ENCODE assay signal across 10 cellular contexts in genomic region chr17:78252111-78252634, GRCh38. TPM values are rescaled to one million over a fixed set of nuclear protein-coding genes. Genes with fewer than 3 reads are reported as not detected.
DNase-seq lines count a peak whose midpoint lies in the region; ATAC-seq and TF ChIP-seq lines count a peak whose summit lies in the region.
"Had no signal": no experiment of that assay in that cellular context is flagged by ENCODE, and none has a peak within 500 bp of the region (broad histone marks: within the 10 kb centered on the region; RNA-seq: fewer than 3 reads in every experiment).

No MANE protein-coding gene starts in this region.

- dilution Hi-C loops in IMR-90 (cut with HindIII; ENCODE audit: low sequenced_read_pairs, unreplicated experiment): no loop called here

- no peak overlapping the region for H3K56ac ChIP-seq in IMR-90 (ENCODE audit: extremely low read depth, insufficient read depth, low read length)

- no peaks in the 10 kb centered on the region for H3K9me3 Mint-ChIP-seq in activated B cell treated with CpG ODN at 0.5 μM for 24 hours
- no peaks in the 10 kb centered on the region for H3K9me3 Mint-ChIP-seq in activated naive CD8-positive, alpha-beta T cell treated with anti-CD3 and anti-CD28 coated beads, Interleukin-2, amount 10 ng/mL, durations not matched to agents 7 days and 5 days

- peak overlapping the region; percentile 42 for H2AK9ac ChIP-seq in IMR-90 (replicated peaks; ENCODE audit: low read depth, low read length, poor library complexity)

- H2BK5ac ChIP-seq in IMR-90 (ENCODE audit: low read depth, low read length, poor library complexity, severe bottlenecking): no peak overlapping the region

- H3K4me1 Mint-ChIP-seq in activated B cell treated with CpG ODN at 0.5 μM for 24 hours: peaks cover 35% of the 10 kb centered on the region
- peaks cover 30% of the 10 kb centered on the region for H3K4me1 Mint-ChIP-seq in activated naive CD8-positive, alpha-beta T cell treated with anti-CD3 and anti-CD28 coated beads, Interleukin-2, amount 10 ng/mL, durations not matched to agents 7 days and 5 days

- H4K5ac ChIP-seq in IMR-90 (ENCODE audit: low read depth, low read length): no peak overlapping the region

- H4K8ac ChIP-seq in IMR-90 (ENCODE audit: low read depth in 2 of 2, low read length in 2 of 2): no peak overlapping the region

- in situ Hi-C loops in IMR-90 (cut with MboI; ENCODE audit: low sequenced_read_pairs): no loop called here

- peak overlapping the region; percentile 32 for H3K4me3 Mint-ChIP-seq in activated B cell treated with CpG ODN at 0.5 μM for 24 hours
- H3K4me3 Mint-ChIP-seq in activated naive CD8-positive, alpha-beta T cell treated with anti-CD3 and anti-CD28 coated beads, Interleukin-2, amount 10 ng/mL, durations not matched to agents 7 days and 5 days: peak overlapping the region; percentile 71

- no peak overlapping the region for H2BK15ac ChIP-seq in IMR-90 (ENCODE audit: low read depth, low read length)

- no peak overlapping the region for H2BK20ac ChIP-seq in IMR-90 (ENCODE audit: low read depth, low read length)

- no peak overlapping the region for H2AK5ac ChIP-seq in IMR-90 (ENCODE audit: low read depth, low read length)

- TF ChIP-seq CTCF in IMR-90 (conservative IDR thresholded peaks at IDR 0.05; ENCODE audit: low read depth, low read length) (no peak), activated B cell treated with CpG ODN at 0.5 μM for 24 hours (IDR thresholded peaks at IDR 0.05) (no peak)

- no peak overlapping the region for H3K27ac Mint-ChIP-seq in activated B cell treated with CpG ODN at 0.5 μM for 24 hours
- H3K27ac Mint-ChIP-seq in activated naive CD8-positive, alpha-beta T cell treated with anti-CD3 and anti-CD28 coated beads, Interleukin-2, amount 10 ng/mL, durations not matched to agents 7 days and 5 days: peak overlapping the region; percentile 72

- H3K14ac ChIP-seq in IMR-90 (replicated peaks; ENCODE audit: low read depth, low read length): no peak overlapping the region

- no peak overlapping the region for H2AFZ ChIP-seq in IMR-90 (replicated peaks; ENCODE audit: low read length, poor library complexity)

- POLR2A ChIA-PET in IMR-90 (lab: Charles Lee; ENCODE audit: unreplicated experiment) (no interaction called here), activated B cell treated with CpG ODN at 0.5 μM for 24 hours (lab: Charles Lee) (interaction anchor here (0.9 to 2.9 kb wide), 11 partner anchors 10 to 294 kb away, joined by 3 to 15 read pairs (median 4); partner anchors contain the start of genes SOCS3, TMC8 and TNRC6C)
- POLR2A ChIA-PET in activated naive CD8-positive, alpha-beta T cell treated with anti-CD3 and anti-CD28 coated beads, Interleukin-2, amount 10 ng/mL, durations not matched to agents 7 days and 5 days (lab: Charles Lee): interaction anchor here (0.5 to 2.2 kb wide), 6 partner anchors 9 to 169 kb away, joined by 3 to 8 read pairs (median 3); partner anchors contain the start of genes SOCS3 and TMC8

- no peak for DNase-seq in IMR-90
- DNase-seq in activated B cell treated with CpG ODN at 0.5 μM for 24 hours: no peak
- peak; percentile 80 for DNase-seq in activated naive CD8-positive, alpha-beta T cell treated with anti-CD3 and anti-CD28 coated beads, Interleukin-2, amount 10 ng/mL, durations not matched to agents 7 days and 5 days
- peak; percentile 16 to 52 for DNase-seq in stimulated activated CD8-positive, alpha-beta memory T cell treated with anti-CD3 and anti-CD28 coated beads, Interleukin-4, amount 100 ng/mL, for 1 hour (ENCODE audit: low read depth in 2 of 2, low spot score in 1 of 2)
- DNase-seq in Ammon's horn (ENCODE audit: low spot score): no peak

- intact Hi-C loops in IMR-90 (cut with micrococcal nuclease) (loop anchor here (10.0 kb wide), 1 partner anchor 453 kb away; no protein-coding TSS in a partner anchor), activated B cell treated with CpG ODN at 0.5 μM for 24 hours (cut with micrococcal nuclease) (loop anchor here (5.0 kb wide), 1 partner anchor 120 kb away; the partner anchor contains the start of gene TMC8)

- H3K9me3 ChIP-seq in IMR-90 (ENCODE audit: control insufficient read depth, insufficient read depth, low read length): no peaks in the 10 kb centered on the region

- peaks cover 6% of the 10 kb centered on the region for H3K4me1 ChIP-seq in IMR-90 (ENCODE audit: control insufficient read depth, insufficient read depth, low read length)

- BruUV-seq in IMR-90 (replicated peaks; lab: Mats Ljungman, UMichigan): no TSS peak

- no peak for TF ChIP-seq POLR2A in IMR-90 (IDR thresholded peaks at IDR 0.05; ENCODE audit: low read depth, low read length)

- H3K18ac ChIP-seq in IMR-90 (ENCODE audit: low read depth, low read length): no peak overlapping the region

- no peak for TF ChIP-seq RAD21 in IMR-90 (IDR thresholded peaks at IDR 0.05; ENCODE audit: low read length)

- H4K91ac ChIP-seq in IMR-90 (ENCODE audit: insufficient read depth, low read depth, low read length): no peak overlapping the region

- H3K4ac ChIP-seq in IMR-90 (ENCODE audit: low read depth, low read length): no peak overlapping the region

- no peak overlapping the region for H3K4me3 ChIP-seq in IMR-90 (ENCODE audit: insufficient read depth, low read depth, low read length)

- H4K20me1 ChIP-seq in IMR-90 (ENCODE audit: insufficient read depth, low read length): no peaks in the 10 kb centered on the region

- no peak overlapping the region for H3K27ac ChIP-seq in IMR-90 (ENCODE audit: insufficient read depth, low read length)
- H3K27ac ChIP-seq: foreskin keratinocyte had no signal

- H2BK120ac ChIP-seq in IMR-90 (ENCODE audit: low read depth, low read length): no peak overlapping the region

- peaks cover 3% of the 10 kb centered on the region; the same call in 1 of the 2 replicates for H3K27me3 ChIP-seq in IMR-90 (ENCODE audit: control insufficient read depth, insufficient read depth, low read length)

- H3K27me3 Mint-ChIP-seq in activated B cell treated with CpG ODN at 0.5 μM for 24 hours: no peaks in the 10 kb centered on the region
- H3K27me3 Mint-ChIP-seq in activated naive CD8-positive, alpha-beta T cell treated with anti-CD3 and anti-CD28 coated beads, Interleukin-2, amount 10 ng/mL, durations not matched to agents 7 days and 5 days: peaks cover 10% of the 10 kb centered on the region

- no peak overlapping the region for H3K23ac ChIP-seq in IMR-90 (ENCODE audit: low read depth, low read length)

- H3K9me1 ChIP-seq in IMR-90 (ENCODE audit: insufficient read depth, low read length): 0 out of 2 replicates have a peak, but pooled peaks cover 6% of the 10 kb centered on the region

- no peaks in the 10 kb centered on the region for H3K36me3 ChIP-seq in IMR-90 (ENCODE audit: control insufficient read depth, insufficient read depth, low read length)

- CTCF ChIA-PET in IMR-90 (lab: Yijun Ruan, JAX): interaction anchor here (1.5 kb wide), 1 partner anchor 456 kb away, joined by 5 read pairs; no protein-coding TSS in a partner anchor
- CTCF ChIA-PET in activated B cell treated with CpG ODN at 0.5 μM for 24 hours (lab: Charles Lee): interaction anchor here (1.0 to 5.1 kb wide), 10 partner anchors 10 to 457 kb away, joined by 3 to 59 read pairs (median 11); partner anchors contain the start of gene SOCS3

- WGBS in IMR-90 (ENCODE audit: extremely low coverage in 2 of 2, insufficient read length in 1 of 2), 2 experiments: 92% methylated on average over 7 of the region's 12 CpGs; no CpG with 5 or more reads in 1 of the 2 experiments

- H3K9ac ChIP-seq in IMR-90 (ENCODE audit: low read depth, low read length): no peak overlapping the region

- no peaks in the 10 kb centered on the region for H3K36me3 Mint-ChIP-seq in activated B cell treated with CpG ODN at 0.5 μM for 24 hours (ENCODE audit: low read depth)
- no peaks in the 10 kb centered on the region for H3K36me3 Mint-ChIP-seq in activated naive CD8-positive, alpha-beta T cell treated with anti-CD3 and anti-CD28 coated beads, Interleukin-2, amount 10 ng/mL, durations not matched to agents 7 days and 5 days

- peaks cover 0 to 4% of the 10 kb centered on the region in 2 experiments; a peak in 1 of 4 replicates for H3K79me1 ChIP-seq in IMR-90 (ENCODE audit: low read depth in 1 of 2, low read length in 2 of 2)

- ATAC-seq in IMR-90 (ENCODE audit: low read depth) (no peak), activated B cell treated with CpG ODN at 0.5 μM for 24 hours (ENCODE audit: low read depth) (peak; percentile 31), HG03521 (IDR thresholded peaks at IDR 0.05; ENCODE audit: unreplicated experiment) (no peak), HG03097 (IDR thresholded peaks at IDR 0.05; ENCODE audit: low FRiP score, unreplicated experiment) (no peak), HG02623 (IDR thresholded peaks at IDR 0.05; ENCODE audit: unreplicated experiment) (no peak)
- ATAC-seq in activated naive CD8-positive, alpha-beta T cell treated with anti-CD3 and anti-CD28 coated beads, Interleukin-2, amount 10 ng/mL, durations not matched to agents 7 days and 5 days (ENCODE audit: low read depth): peak; percentile 74

- H3K4me2 ChIP-seq in IMR-90 (ENCODE audit: low read depth, low read length): no peak overlapping the region

TF ChIP-seq in IMR-90, 13 proteins besides CTCF, POLR2A, EP300 and RAD21 (continues in another document):
- TF ChIP-seq CHD1 (IDR thresholded peaks at IDR 0.05; ENCODE audit: low read depth, low read length) (no peak), RCOR1 (IDR thresholded peaks at IDR 0.05; ENCODE audit: insufficient replicate concordance, low read length) (no peak), CEBPB (IDR thresholded peaks at IDR 0.05; ENCODE audit: low read depth, low read length) (no peak)

RNA-seq across cellular contexts. Expression of gene TMEM235, which starts 20.7 kb away (rescaled TPM):
- total RNA-seq in IMR-90 (2012; rRNA removed): not detected in 2 replicates
- polyA plus RNA-seq in IMR-90 (2012; rRNA removed): not detected in 2 replicates
- polyA plus RNA-seq in IMR-90 (2012; cell fraction: cytosol; rRNA removed): not detected in 2 replicates
- polyA plus RNA-seq in IMR-90 (2012; cell fraction: nucleus; rRNA removed; ENCODE audit: low replicate concordance): not detected in 2 replicates
- not detected in 2 replicates for total RNA-seq in activated B cell treated with CpG ODN at 0.5 μM for 24 hours
- total RNA-seq in activated naive CD8-positive, alpha-beta T cell treated with anti-CD3 and anti-CD28 coated beads, Interleukin-2, amount 10 ng/mL, durations not matched to agents 7 days and 5 days: not detected
- total RNA-seq: foreskin keratinocyte, RPMI7951 had no signal
- polyA plus RNA-seq: foreskin keratinocyte had no signal

RNA-seq across cellular contexts. Expression of gene BIRC5, which starts 38.1 kb away (rescaled TPM):
- total RNA-seq in IMR-90 (2012; rRNA removed) (52.7 and 53.6 TPM in 2 replicates), activated B cell treated with CpG ODN at 0.5 μM for 24 hours (0.81 and 1.0 TPM in 2 replicates)
- 16.6 and 19.5 TPM in 2 replicates for polyA plus RNA-seq in IMR-90 (2012; rRNA removed)
- 10.6 and 17.7 TPM in 2 replicates for polyA plus RNA-seq in IMR-90 (2012; cell fraction: cytosol; rRNA removed)
- polyA plus RNA-seq in IMR-90 (2012; cell fraction: nucleus; rRNA removed; ENCODE audit: low replicate concordance): 5.5 and 7.2 TPM in 2 replicates
- total RNA-seq in activated naive CD8-positive, alpha-beta T cell treated with anti-CD3 and anti-CD28 coated beads, Interleukin-2, amount 10 ng/mL, durations not matched to agents 7 days and 5 days: 10 to 100 TPM; 54.9 to 65.2 TPM

Comparison
In these comparisons a context has a peak if more than half of its experiments do, and no peak if none do; other contexts are left out.
1. ATAC-seq: peak in activated B cell treated with CpG ODN at 0.5 μM for 24 hours (single experiment) and activated naive CD8-positive, alpha-beta T cell treated with anti-CD3 and anti-CD28 coated beads, Interleukin-2, amount 10 ng/mL, durations not matched to agents 7 days and 5 days (single experiment); none in IMR-90 (single experiment), HG03521 (single experiment), HG03097 (single experiment) and HG02623 (single experiment).
2. DNase-seq: peak in activated naive CD8-positive, alpha-beta T cell treated with anti-CD3 and anti-CD28 coated beads, Interleukin-2, amount 10 ng/mL, durations not matched to agents 7 days and 5 days (single experiment) and stimulated activated CD8-positive, alpha-beta memory T cell treated with anti-CD3 and anti-CD28 coated beads, Interleukin-4, amount 100 ng/mL, for 1 hour (2 of 2); none in IMR-90 (single experiment), activated B cell treated with CpG ODN at 0.5 μM for 24 hours (single experiment) and Ammon's horn (single experiment).
3. RNA of gene BIRC5, which starts 38.1 kb away (total RNA-seq): 54.9 to 65.2 TPM in activated naive CD8-positive, alpha-beta T cell treated with anti-CD3 and anti-CD28 coated beads, Interleukin-2, amount 10 ng/mL, durations not matched to agents 7 days and 5 days and 52.7 to 53.6 TPM in IMR-90; 0.81 to 1.0 TPM in activated B cell treated with CpG ODN at 0.5 μM for 24 hours; every median in the first group is over 10 times any median in the second.